2 cellular contexts compared by ENCODE assay signal in genomic region chr5:178256746-178257145, GRCh38.
TF ChIP-seq lines count a peak whose summit lies in the region.

No MANE protein-coding gene starts in this region.

TF ChIP-seq in HepG2, 621 proteins besides CTCF, POLR2A, EP300 and RAD21:
- no peak for TF ChIP-seq RNF2 (conservative IDR thresholded peaks at IDR 0.05; ENCODE audit: low read depth)
- no peak for TF ChIP-seq ZNF605 (CRISPR knock-in tag; IDR thresholded peaks at IDR 0.05)
- no peak for TF ChIP-seq HDAC6 (IDR thresholded peaks at IDR 0.05; ENCODE audit: low read depth, low read length)
- TF ChIP-seq JUN (CRISPR knock-in tag; IDR thresholded peaks at IDR 0.05): no peak
- no peak for TF ChIP-seq SMAD1 (CRISPR knock-in tag; IDR thresholded peaks at IDR 0.05; ENCODE audit: borderline replicate concordance, low read depth)
- no peak for TF ChIP-seq THYN1 (CRISPR knock-in tag; IDR thresholded peaks at IDR 0.05; ENCODE audit: borderline replicate concordance, low read depth)
TF ChIP-seq in HepG2: peak in this region for 0.

TF ChIP-seq in K562, 482 proteins besides CTCF, POLR2A, EP300 and RAD21:
- TF ChIP-seq BHLHE40 (IDR thresholded peaks at IDR 0.05; ENCODE audit: low read length): peak; percentile 69
- TF ChIP-seq L3MBTL2 (IDR thresholded peaks at IDR 0.05): peak; percentile 40; the same call in 1 of the 2 replicates
- TF ChIP-seq ZNF280B (CRISPR knock-in tag; IDR thresholded peaks at IDR 0.05): no peak
- peak in 1 of 2 experiments; percentile 38 for TF ChIP-seq E2F6 (IDR thresholded peaks at IDR 0.05; ENCODE audit: borderline replicate concordance in 1 of 2, extremely low read depth in 1 of 2, insufficient read depth in 1 of 2, insufficient read length in 1 of 2, low read depth in 1 of 2, low read length in 1 of 2, poor library complexity in 1 of 2, severe bottlenecking in 1 of 2)
- TF ChIP-seq MNT (conservative IDR thresholded peaks at IDR 0.05): peak in 1 of 2 experiments; percentile 36; a peak in 2 of 4 replicates
- peak; percentile 33; the same call in 1 of the 2 replicates for TF ChIP-seq KLF13 (tag; IDR thresholded peaks at IDR 0.05; ENCODE audit: borderline replicate concordance, low read depth)
- no peak for TF ChIP-seq ETV1 (tag; conservative IDR thresholded peaks at IDR 0.05; ENCODE audit: low read depth)
- TF ChIP-seq MAX (CRISPR knock-in tag; IDR thresholded peaks at IDR 0.05): peak; percentile 60
